In genomic region chr9:78601957-78602565, GRCh38 we compare ENCODE assay signal across 8 cellular contexts.
DNase-seq lines count a peak whose midpoint lies in the region; ATAC-seq and TF ChIP-seq lines count a peak whose summit lies in the region.

No MANE protein-coding gene starts in this region.

- H3K4me3 ChIP-seq in fibroblast of lung (replicated peaks in 1 of 4; ENCODE audit: control extremely low read depth in 1 of 4, insufficient read depth in 1 of 4, low read depth in 3 of 4, low read length in 4 of 4), result peak overlapping the region in 1 of 4 experiments; percentile 36

- H3K4me2 ChIP-seq in fibroblast of lung (ENCODE audit: extremely low read depth, insufficient read depth, low read length), result peak overlapping the region; percentile 46

- no peaks in the 10 kb centered on the region for H3K36me3 ChIP-seq in fibroblast of lung (ENCODE audit: control insufficient read depth, insufficient read depth, low read length)

- peak; percentile 83 to 84 for TF ChIP-seq CTCF in fibroblast of lung (conservative IDR thresholded peaks at IDR 0.05 in 1 of 2, IDR thresholded peaks at IDR 0.05 in 1 of 2; ENCODE audit: low read depth in 1 of 2, low read length in 2 of 2)

- H3K4me1 ChIP-seq in fibroblast of lung (ENCODE audit: control insufficient read depth, extremely low read depth, insufficient read depth, low read length), result no peaks in the 10 kb centered on the region

- no peaks in the 10 kb centered on the region for H4K20me1 ChIP-seq in fibroblast of lung (ENCODE audit: control insufficient read depth, extremely low read depth, insufficient read depth, low read length)

- ATAC-seq in GM19351 (IDR thresholded peaks at IDR 0.05; ENCODE audit: unreplicated experiment) (peak; percentile 92), GM21526 (IDR thresholded peaks at IDR 0.05; ENCODE audit: low FRiP score, unreplicated experiment) (no peak), HG03439 (IDR thresholded peaks at IDR 0.05; ENCODE audit: unreplicated experiment) (no peak)

- H2AFZ ChIP-seq in fibroblast of lung (ENCODE audit: low read length), result no peak overlapping the region

- DNase-seq in DMS53 treated with DMSO at 0.1 percent for 48 hours (lab: John Stamatoyannopoulos, UW; ENCODE audit: unreplicated experiment) (peak; percentile 12), LoVo (ENCODE audit: low spot score) (peak; percentile 47), RPMI8226 (peak; percentile 20), fibroblast of lung (ENCODE audit: low read depth in 2 of 2) (peak; percentile 54 to 69), putamen (ENCODE audit: low spot score) (peak; percentile 36)

- H3K9ac ChIP-seq in fibroblast of lung (ENCODE audit: insufficient read depth, low read length), result no peak overlapping the region

- H3K27ac ChIP-seq in fibroblast of lung (ENCODE audit: insufficient read depth, low read length), result no peak overlapping the region

- no peaks in the 10 kb centered on the region for H3K27me3 ChIP-seq in fibroblast of lung (ENCODE audit: control insufficient read depth, insufficient read depth, low read length)

- no peaks in the 10 kb centered on the region for H3K79me2 ChIP-seq in fibroblast of lung (ENCODE audit: control insufficient read depth, insufficient read depth, low read length)

- no peaks in the 10 kb centered on the region for H3K9me3 ChIP-seq in fibroblast of lung (ENCODE audit: control insufficient read depth, insufficient read depth, low read depth, low read length)
